8 cellular contexts compared by ENCODE assay signal in genomic region chr7:115910541-115911164, GRCh38.
A peak's percentile ranks its signal among the peaks of the same experiment; 100 is the strongest.
DNase-seq lines count a peak whose midpoint lies in the region; ATAC-seq and TF ChIP-seq lines count a peak whose summit lies in the region.

No MANE protein-coding gene starts in this region.

- H3K27me3 Mint-ChIP-seq in activated CD4-positive, alpha-beta T cell treated with anti-CD3 and anti-CD28 coated beads, Interleukin-2, amount 10 ng/mL, durations not matched to agents 7 days and 5 days, result no peaks in the 10 kb centered on the region

- no peaks in the 10 kb centered on the region for H3K4me1 ChIP-seq in OCI-LY7 (ENCODE audit: insufficient read depth, low read length, poor library complexity, severe bottlenecking)
- H3K4me1 ChIP-seq in psoas muscle, result peaks cover 6% of the 10 kb centered on the region

- peak; percentile 53 for ATAC-seq in HG03565 (IDR thresholded peaks at IDR 0.05; ENCODE audit: unreplicated experiment)
- no peak for ATAC-seq in psoas muscle

- POLR2A ChIA-PET in AG04449 (lab: Yijun Ruan, JAX) (no interaction called here), OCI-LY7 (lab: Charles Lee) (no interaction called here)
- POLR2A ChIA-PET in activated CD4-positive, alpha-beta T cell treated with anti-CD3 and anti-CD28 coated beads, Interleukin-2, amount 10 ng/mL, durations not matched to agents 7 days and 5 days (lab: Charles Lee), result no interaction called here

- intact Hi-C loops in OCI-LY7 (cut with micrococcal nuclease; ENCODE audit: unreplicated experiment) (loop anchor here (10.0 kb wide), 1 partner anchor 1886 kb away; no protein-coding TSS in a partner anchor), psoas muscle (cut with DNase I) (loop anchor here in 1 of 2 donors (10.0 kb wide), 1 partner anchor 1046 kb away; no protein-coding TSS in a partner anchor)

- no peaks in the 10 kb centered on the region for H3K36me3 ChIP-seq in OCI-LY7 (ENCODE audit: insufficient read depth, low read length)
- H3K36me3 ChIP-seq in psoas muscle (ENCODE audit: insufficient read depth in 1 of 2, low read depth in 1 of 2), result no peaks in the 10 kb centered on the region

- CTCF ChIA-PET in AG04449 (lab: Yijun Ruan, JAX), result interaction anchor here (1.0 kb wide), 1 partner anchor 20 kb away, joined by 3 read pairs; no protein-coding TSS in a partner anchor
- CTCF ChIA-PET in OCI-LY7 (lab: Charles Lee; ENCODE audit: unreplicated experiment), result no interaction called here
- CTCF ChIA-PET in activated CD4-positive, alpha-beta T cell treated with anti-CD3 and anti-CD28 coated beads, Interleukin-2, amount 10 ng/mL, durations not matched to agents 7 days and 5 days (lab: Charles Lee), result interaction anchor here (0.6 kb wide), 1 partner anchor 902 kb away, joined by 3 read pairs; no protein-coding TSS in a partner anchor

- H3K9me3 ChIP-seq in OCI-LY7 (ENCODE audit: low read length) (no peaks in the 10 kb centered on the region), psoas muscle (no peaks in the 10 kb centered on the region)

- no peaks in the 10 kb centered on the region for H3K27me3 ChIP-seq in psoas muscle (ENCODE audit: insufficient read depth in 3 of 3, low read length in 2 of 3)

- no peak overlapping the region for H2AFZ ChIP-seq in OCI-LY7 (ENCODE audit: low read length)

- no TSS peak for BruUV-seq in OCI-LY7 (replicated peaks; lab: Mats Ljungman, UMichigan)

- no peak overlapping the region for H3K4me3 ChIP-seq in AG04449 (ENCODE audit: low read depth, low read length)
- H3K4me3 ChIP-seq in GM12875 (ENCODE audit: low read depth, low read length), result no peak overlapping the region
- H3K4me3 ChIP-seq in OCI-LY7 (ENCODE audit: low read depth, low read length, poor library complexity, severe bottlenecking), result no peak overlapping the region
- no peak overlapping the region for H3K4me3 ChIP-seq in psoas muscle

- no peak overlapping the region for H3K27ac Mint-ChIP-seq in activated CD4-positive, alpha-beta T cell treated with anti-CD3 and anti-CD28 coated beads, Interleukin-2, amount 10 ng/mL, durations not matched to agents 7 days and 5 days

- no peaks in the 10 kb centered on the region for H3K79me2 ChIP-seq in OCI-LY7 (ENCODE audit: insufficient read depth, low read depth, low read length)

- no peaks in the 10 kb centered on the region for H3K36me3 Mint-ChIP-seq in activated CD4-positive, alpha-beta T cell treated with anti-CD3 and anti-CD28 coated beads, Interleukin-2, amount 10 ng/mL, durations not matched to agents 7 days and 5 days (ENCODE audit: low read depth)

- no peak for TF ChIP-seq POLR2A in erythroblast (IDR thresholded peaks at IDR 0.05; ENCODE audit: low read length)

- no peak for DNase-seq in AG04449 (ENCODE audit: low read depth, low spot score)
- peak; percentile 33 for DNase-seq in OCI-LY7 (ENCODE audit: low spot score)
- DNase-seq in erythroblast (lab: John Stamatoyannopoulos, UW), result peak; percentile 2 to 13
- DNase-seq in psoas muscle, result no peak
- DNase-seq in activated CD4-positive, alpha-beta T cell treated with anti-CD3 and anti-CD28 coated beads, Interleukin-2, amount 10 ng/mL, durations not matched to agents 7 days and 5 days, result no peak
- no peak for DNase-seq in stimulated activated CD4-positive, alpha-beta T cell treated with anti-CD3 and anti-CD28 coated beads, Interleukin-2, amount 100 ng/mL, for 24 hours

- no peaks in the 10 kb centered on the region for H3K4me1 Mint-ChIP-seq in activated CD4-positive, alpha-beta T cell treated with anti-CD3 and anti-CD28 coated beads, Interleukin-2, amount 10 ng/mL, durations not matched to agents 7 days and 5 days

- H3K4me2 ChIP-seq in OCI-LY7 (ENCODE audit: low read length), result no peak overlapping the region

- H3K27ac ChIP-seq in OCI-LY7 (ENCODE audit: low read depth, low read length, poor library complexity, severe bottlenecking) (no peak overlapping the region), psoas muscle (no peak overlapping the region)

- no peaks in the 10 kb centered on the region for H3K9me3 Mint-ChIP-seq in activated CD4-positive, alpha-beta T cell treated with anti-CD3 and anti-CD28 coated beads, Interleukin-2, amount 10 ng/mL, durations not matched to agents 7 days and 5 days

- 2 to 3% (median 2%) methylated on average over 5 of the region's 5 CpGs for WGBS in psoas muscle, 3 donors

- no peaks in the 10 kb centered on the region for H4K20me1 ChIP-seq in OCI-LY7 (ENCODE audit: insufficient read depth, low read length)

- no peaks in the 10 kb centered on the region for H3K9me2 ChIP-seq in OCI-LY7 (ENCODE audit: insufficient read depth, low read length)

- H3K4me3 Mint-ChIP-seq in activated CD4-positive, alpha-beta T cell treated with anti-CD3 and anti-CD28 coated beads, Interleukin-2, amount 10 ng/mL, durations not matched to agents 7 days and 5 days, result no peak overlapping the region

- peak; percentile 34 for TF ChIP-seq CTCF in AG04449 (IDR thresholded peaks at IDR 0.05; ENCODE audit: insufficient read depth, low read length, missing control alignments)
- TF ChIP-seq CTCF in GM12875 (IDR thresholded peaks at IDR 0.05; ENCODE audit: borderline replicate concordance, insufficient read depth, low read depth, low read length), result peak; percentile 30; the same call in 1 of the 2 replicates
- TF ChIP-seq CTCF in OCI-LY7 (conservative IDR thresholded peaks at IDR 0.05; ENCODE audit: low read length), result peak; percentile 82
- TF ChIP-seq CTCF in psoas muscle (IDR thresholded peaks at IDR 0.05), result peak; percentile 48

Comparison
In these comparisons a context has a peak if more than half of its experiments do, and no peak if none do; other contexts are left out.
1. DNase-seq: peak in OCI-LY7 (single experiment) and erythroblast (2 of 2); none in AG04449 (single experiment), psoas muscle (0 of 2), activated CD4-positive, alpha-beta T cell treated with anti-CD3 and anti-CD28 coated beads, Interleukin-2, amount 10 ng/mL, durations not matched to agents 7 days and 5 days (single experiment) and stimulated activated CD4-positive, alpha-beta T cell treated with anti-CD3 and anti-CD28 coated beads, Interleukin-2, amount 100 ng/mL, for 24 hours (0 of 2).
2. CTCF ChIP-seq: peak in every context shown above with its lines; median percentile 82 in OCI-LY7; 48 in psoas muscle; 34 in AG04449; 30 in GM12875.